Comparison of ENCODE assay signal across 8 cellular contexts in genomic region chr10:130111115-130111847, GRCh38.
DNase-seq lines count a peak whose midpoint lies in the region; TF ChIP-seq lines count a peak whose summit lies in the region.

No MANE protein-coding gene starts in this region.

- peak overlapping the region; percentile 91 for H3K9ac ChIP-seq in MM.1S (ENCODE audit: low read length)

- DNase-seq in GDM1 (lab: John Stamatoyannopoulos, UW) (peak; percentile 94), HCEC 1CT (peak; percentile 98), MM.1S (peak; percentile 98), SIG-M5 (lab: John Stamatoyannopoulos, UW) (peak; percentile 82), foreskin melanocyte (peak; percentile 97), stromal cell of bone marrow (ENCODE audit: low read depth) (peak; percentile 98)
- peak; percentile 95 for DNase-seq in activated naive CD4-positive, alpha-beta T cell treated with Interleukin-2 at 50 U/mL for 16 hours

- H3K9me3 ChIP-seq in MM.1S (replicated peaks; ENCODE audit: insufficient read depth, low read length) = no peaks in the 10 kb centered on the region
- no peaks in the 10 kb centered on the region for H3K9me3 ChIP-seq in neuron (ENCODE audit: low read length)

- H2AFZ ChIP-seq in MM.1S (ENCODE audit: low read length) (peak overlapping the region; percentile 75), neuron (ENCODE audit: low read depth, low read length) (peak overlapping the region; percentile 74)

- H3K36me3 ChIP-seq in MM.1S (replicated peaks; ENCODE audit: insufficient read depth, low read length) (no peaks in the 10 kb centered on the region), neuron (ENCODE audit: insufficient read depth, low read length) (no peaks in the 10 kb centered on the region)

- H3K4me2 ChIP-seq in MM.1S (ENCODE audit: low read depth, low read length) = peak overlapping the region; percentile 96

- peaks cover 16% of the 10 kb centered on the region for H3K79me2 ChIP-seq in MM.1S (ENCODE audit: low read length)

- peaks cover 6% of the 10 kb centered on the region; the same call in 1 of the 2 replicates for H3K4me1 ChIP-seq in MM.1S (ENCODE audit: low read length)
- H3K4me1 ChIP-seq in neuron (ENCODE audit: insufficient read depth, low read length) = peaks cover 8% of the 10 kb centered on the region

- no peaks in the 10 kb centered on the region for H3K9me2 ChIP-seq in MM.1S (replicated peaks; ENCODE audit: insufficient read depth, low read length)

- H3K27me3 ChIP-seq in MM.1S (replicated peaks; ENCODE audit: insufficient read depth, low read length) (no peaks in the 10 kb centered on the region), neuron (ENCODE audit: insufficient read depth, low read length) (no peaks in the 10 kb centered on the region)

- no peaks in the 10 kb centered on the region for H3F3A ChIP-seq in MM.1S (ENCODE audit: insufficient read depth, low read length)

- peak overlapping the region; percentile 78 for H3K27ac ChIP-seq in MM.1S (ENCODE audit: low read length)

- TF ChIP-seq CTCF in MM.1S (IDR thresholded peaks at IDR 0.05; ENCODE audit: low read length) = no peak

- H3K4me3 ChIP-seq in MM.1S (ENCODE audit: low read length) (peak overlapping the region; percentile 92), neuron (ENCODE audit: low read length) (peak overlapping the region; percentile 74)

- no peaks in the 10 kb centered on the region for H4K20me1 ChIP-seq in MM.1S (ENCODE audit: insufficient read depth, low read length)

Comparison
In these comparisons a context has a peak if more than half of its experiments do, and no peak if none do; other contexts are left out.
1. Peak in every context shown above with its lines: DNase-seq, H3K4me3 ChIP-seq and H3K27ac ChIP-seq.